ENCODE assay signal across 1 cellular context in the genomic region with DNA sequence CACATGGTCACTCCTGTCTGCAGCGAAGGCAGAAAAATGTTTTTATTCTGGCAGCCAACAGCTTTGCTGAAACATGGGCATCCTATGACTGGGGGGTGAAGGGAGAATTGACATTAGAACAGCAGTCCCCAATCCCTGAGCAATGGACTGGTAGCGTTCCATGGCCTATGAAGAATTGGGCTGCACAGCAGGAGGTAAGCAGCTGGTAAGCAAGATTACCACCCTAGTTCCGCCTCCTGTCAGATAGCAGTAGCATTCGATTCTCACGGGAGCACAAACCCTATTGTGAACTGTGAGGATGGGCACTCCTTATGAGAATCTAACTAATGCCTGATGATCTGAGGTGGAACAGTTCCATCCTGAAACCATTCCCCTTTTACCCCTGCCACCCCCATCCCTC.
TF ChIP-seq lines count a peak whose summit lies in the region.

No MANE protein-coding gene starts in this region.

TF ChIP-seq in K562, 482 proteins besides CTCF, POLR2A, EP300 and RAD21 (continued from another document):
- no peak for TF ChIP-seq MCM2 (IDR thresholded peaks at IDR 0.05; ENCODE audit: low read depth)
TF ChIP-seq in K562: peak in this region for 13.
